5 cellular contexts compared by ENCODE assay signal in the genomic region with DNA sequence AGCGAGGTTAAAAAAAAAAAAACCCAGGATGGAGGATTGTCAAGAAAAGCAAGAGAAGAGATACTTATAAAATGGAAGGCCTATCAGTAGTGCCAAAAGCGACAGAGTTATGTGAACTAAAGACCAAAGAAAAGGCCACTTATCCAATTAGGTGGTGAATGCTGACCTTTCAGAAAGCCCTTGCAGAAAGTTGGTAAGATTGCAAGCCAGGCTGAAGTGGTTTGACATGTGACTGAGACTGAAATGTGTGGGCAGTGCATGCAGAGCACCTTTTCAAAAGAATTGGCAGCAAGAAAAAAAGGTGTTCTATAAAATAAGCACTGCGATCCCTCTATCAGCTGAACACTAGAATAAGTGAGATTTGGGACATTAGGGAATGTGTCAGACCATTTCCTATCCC.
"Had no signal": no experiment of that assay in that cellular context is flagged by ENCODE, and none has a peak within 500 bp of the region (broad histone marks: within the 10 kb centered on the region; RNA-seq: fewer than 3 reads in every experiment).

No MANE protein-coding gene starts in this region.

- DNase-seq: GM23248, GOT3, H7, HCEC 1CT, IMR-90 had no signal

- H3K4me3 ChIP-seq: GM23248 had no signal

- H2AFZ ChIP-seq: GM23248 had no signal

- H3K9ac ChIP-seq: GM23248 had no signal

- H3K27ac ChIP-seq: GM23248 had no signal
